8 cellular contexts compared by ENCODE assay signal in genomic region chr6:2940010-2940850, GRCh38. TPM values are rescaled to one million over a fixed set of nuclear protein-coding genes. Genes with fewer than 3 reads are reported as not detected.
A peak's percentile ranks its signal among the peaks of the same experiment; 100 is the strongest.
DNase-seq lines count a peak whose midpoint lies in the region; ATAC-seq and TF ChIP-seq lines count a peak whose summit lies in the region.

No MANE protein-coding gene starts in this region.

- H3K27ac ChIP-seq in lung (ENCODE audit: low read depth in 1 of 2, low read length in 1 of 2) (no peak overlapping the region), upper lobe of right lung (peak overlapping the region; percentile 37), WERI-Rb-1 (no peak overlapping the region)

- no peaks in the 10 kb centered on the region for H3K27me3 ChIP-seq in lung (ENCODE audit: control insufficient read depth, insufficient read depth)
- H3K27me3 ChIP-seq in upper lobe of right lung = no peaks in the 10 kb centered on the region
- H3K27me3 ChIP-seq in WERI-Rb-1 (ENCODE audit: insufficient read depth, low read depth, severe bottlenecking) = no peaks in the 10 kb centered on the region

- H3K4me3 ChIP-seq in lung (no peak overlapping the region), upper lobe of right lung (peak overlapping the region; percentile 29), WERI-Rb-1 (ENCODE audit: low read depth, low read length) (no peak overlapping the region)

- intact Hi-C loops in upper lobe of right lung (cut with DNase I) = no loop called here

- peak; percentile 89 for ATAC-seq in GM19455 (IDR thresholded peaks at IDR 0.05; ENCODE audit: unreplicated experiment)
- ATAC-seq in HG03469 (IDR thresholded peaks at IDR 0.05; ENCODE audit: unreplicated experiment) = peak; percentile 75
- ATAC-seq in lung (ENCODE audit: insufficient read depth, low FRiP score) = no peak
- ATAC-seq in upper lobe of right lung = peak; percentile 82

- no peaks in the 10 kb centered on the region for H3K36me3 ChIP-seq in lung (ENCODE audit: control insufficient read depth in 2 of 2, insufficient read depth in 2 of 2, low read length in 2 of 2)
- H3K36me3 ChIP-seq in upper lobe of right lung = no peaks in the 10 kb centered on the region
- H3K36me3 ChIP-seq in WERI-Rb-1 = no peaks in the 10 kb centered on the region

- DNase-seq in AML-193 (lab: John Stamatoyannopoulos, UW) (peak; percentile 11 to 35), lung (ENCODE audit: low spot score) (peak; percentile 27), upper lobe of right lung (no peak), NCI-H774 (lab: John Stamatoyannopoulos, UW) (no peak), WERI-Rb-1 (no peak)
- peak; percentile 42 to 45 for DNase-seq in activated CD8-positive, alpha-beta memory T cell treated with anti-CD3 and anti-CD28 coated beads for 1 hour (ENCODE audit: extremely low read depth in 1 of 2, low read depth in 1 of 2)

- TF ChIP-seq CTCF in lung (IDR thresholded peaks at IDR 0.05; ENCODE audit: control extremely low read depth, extremely low read depth) = no peak
- TF ChIP-seq CTCF in upper lobe of right lung (IDR thresholded peaks at IDR 0.05) = no peak
- TF ChIP-seq CTCF in WERI-Rb-1 (IDR thresholded peaks at IDR 0.05; ENCODE audit: low read depth, low read length) = no peak

- WGBS in lung, 2 donors = 63 to 71% methylated on average over 26 of the region's 26 CpGs

- H3K9me3 ChIP-seq in lung (ENCODE audit: control insufficient read depth in 2 of 2, insufficient read depth in 1 of 2, low read length in 1 of 2) = no peaks in the 10 kb centered on the region
- H3K9me3 ChIP-seq in upper lobe of right lung = no peaks in the 10 kb centered on the region
- H3K9me3 ChIP-seq in WERI-Rb-1 (ENCODE audit: severe bottlenecking) = no peaks in the 10 kb centered on the region

- H3K4me1 ChIP-seq in lung (ENCODE audit: control insufficient read depth in 2 of 2, insufficient read depth in 2 of 2, low read length in 2 of 2) (peaks cover 4 to 7% of the 10 kb centered on the region in 2 donors), upper lobe of right lung (peaks cover 11% of the 10 kb centered on the region)

RNA-seq across cellular contexts. Expression of gene SERPINB6, which starts 31.1 kb away (rescaled TPM):
- 100 to 1,000 TPM; 113 to 155 TPM for total RNA-seq in lung
- 100 to 1,000 TPM; 126 to 129 TPM for polyA plus RNA-seq in lung
- 157 TPM for total RNA-seq in upper lobe of right lung

RNA-seq across cellular contexts. Expression of gene SERPINB9, which starts 37.1 kb away (rescaled TPM):
- total RNA-seq in lung (10 to 100 TPM; 14.0 to 33.3 TPM), upper lobe of right lung (12.4 TPM)
- polyA plus RNA-seq in lung = 10 to 100 TPM in 1 of 2 donors, 1 to 10 TPM in 1; 5.4 to 36.1 TPM

RNA-seq across cellular contexts. Expression of gene NQO2, which starts 59.5 kb away (rescaled TPM):
- 10 to 100 TPM in 1 of 2 donors, 1 to 10 TPM in 1; 9.4 to 47.1 TPM for total RNA-seq in lung
- polyA plus RNA-seq in lung = 10 to 100 TPM; 42.6 to 43.7 TPM
- total RNA-seq in upper lobe of right lung = 20.6 TPM

Comparison
In these comparisons a context has a peak if more than half of its experiments do, and no peak if none do; other contexts are left out.
1. DNase-seq: peak in AML-193 (2 of 2), activated CD8-positive, alpha-beta memory T cell treated with anti-CD3 and anti-CD28 coated beads for 1 hour (2 of 2) and lung (single experiment); none in upper lobe of right lung (single experiment), NCI-H774 (single experiment) and WERI-Rb-1 (single experiment).